ENCODE assay signal across 24 cellular contexts in genomic region chr9:34335376-34335775, GRCh38. TPM values are rescaled to one million over a fixed set of nuclear protein-coding genes. Genes with fewer than 3 reads are reported as not detected.
DNase-seq lines count a peak whose midpoint lies in the region; ATAC-seq and TF ChIP-seq lines count a peak whose summit lies in the region.
"Had no signal": no experiment of that assay in that cellular context is flagged by ENCODE, and none has a peak within 500 bp of the region (broad histone marks: within the 10 kb centered on the region; RNA-seq: fewer than 3 reads in every experiment).

No MANE protein-coding gene starts in this region.

- no peak for TF ChIP-seq POLR2A in stomach (IDR thresholded peaks at IDR 0.05)

- H3K27ac ChIP-seq in HUES48 (ENCODE audit: low read depth, low read length), result peak overlapping the region; percentile 94
- H3K27ac ChIP-seq in cingulate gyrus (ENCODE audit: low read depth, low read length), result peak overlapping the region; percentile 94
- H3K27ac ChIP-seq in stomach, result peak overlapping the region in 3 of 5 donors; percentile 5 to 57 (median 11)

- H3K9ac ChIP-seq in HUES48 (ENCODE audit: low read depth, low read length), result no peak overlapping the region
- H3K9ac ChIP-seq: BLaER1 had no signal

- no peak overlapping the region for H3K4me3 ChIP-seq in HUES48 (ENCODE audit: low read depth, low read length)
- H3K4me3 ChIP-seq in stomach, result no peak overlapping the region
- H3K4me3 ChIP-seq: BLaER1, GM12878, MG63 had no signal

- H3K27me3 ChIP-seq in HUES48 (ENCODE audit: control insufficient read depth, insufficient read depth, low read length), result no peaks in the 10 kb centered on the region
- no peaks in the 10 kb centered on the region for H3K27me3 ChIP-seq in stomach
- H3K27me3 ChIP-seq: BLaER1, MG63 had no signal

- peaks cover 17% of the 10 kb centered on the region for H3K36me3 ChIP-seq in HUES48 (ENCODE audit: control insufficient read depth, insufficient read depth, low read length)
- H3K36me3 ChIP-seq in stomach, result peaks cover 0 to 33% (median 24%) of the 10 kb centered on the region in 4 donors
- H3K36me3 ChIP-seq: MG63 had no signal

- H3K9me3 ChIP-seq in HUES48 (ENCODE audit: control insufficient read depth, insufficient read depth, low read length) (no peaks in the 10 kb centered on the region), stomach (no peaks in the 10 kb centered on the region)
- H3K9me3 ChIP-seq: BLaER1, MG63 had no signal

- WGBS in stomach, 5 donors, result 70 to 85% (median 79%) methylated on average over 4 of the region's 4 CpGs

- peaks cover 22% of the 10 kb centered on the region for H3K4me1 ChIP-seq in HUES48 (ENCODE audit: control insufficient read depth, insufficient read depth, low read length)
- H3K4me1 ChIP-seq in stomach, result peaks cover 2 to 52% (median 25%) of the 10 kb centered on the region in 4 donors

- TF ChIP-seq EP300 in stomach (IDR thresholded peaks at IDR 0.05), result no peak

- TF ChIP-seq CTCF in stomach (IDR thresholded peaks at IDR 0.05), result no peak
- TF ChIP-seq CTCF in GM13976 (IDR thresholded peaks at IDR 0.05; ENCODE audit: borderline replicate concordance, control extremely low read depth, extremely low read depth, insufficient read depth, missing control alignments), result no peak

- in situ Hi-C loops in GM13976 (cut with MboI; ENCODE audit: low sequenced_read_pairs, unreplicated experiment), result no loop called here

- DNase-seq in middle frontal gyrus (ENCODE audit: extremely low spot score, low spot score), result peak; percentile 56
- DNase-seq in stomach, result no peak
- no peak for DNase-seq in stimulated activated CD4-positive, alpha-beta T cell treated with anti-CD3 and anti-CD28 coated beads, Interleukin-2, amount 100 ng/mL, for 24 hours
- DNase-seq in GM13976 (ENCODE audit: low spot score), result no peak
- DNase-seq: CD8-positive, alpha-beta memory T cell; DMS53; EL; H7; Kasumi-1; MG63; NCI-H1048; NCI-H1436; NCI-H2029 treated with DMSO at 0.1 percent for 48 hours; NCI-H2171; NCI-H526; PC-3; RPMI8226; SHP77 treated with DMSO at 0.1 percent for 48 hours had no signal

- ATAC-seq in GM18867 (IDR thresholded peaks at IDR 0.05; ENCODE audit: unreplicated experiment), result no peak
- ATAC-seq in HG02970 (IDR thresholded peaks at IDR 0.05; ENCODE audit: low FRiP score, unreplicated experiment), result no peak
- ATAC-seq: GM12878, PC-3 had no signal

- intact Hi-C loops in stomach (cut with DNase I; ENCODE audit: low total_unique reads), result loop anchor here (5.0 kb wide), 1 partner anchor 37 kb away; no protein-coding TSS in a partner anchor

RNA-seq across cellular contexts. Expression of gene NUDT2, which starts 6.0 kb away (rescaled TPM):
- total RNA-seq in stomach, result 10 to 100 TPM in 3 of 5 donors, 1 to 10 TPM in 1, under 1 TPM in 1; 0.87 to 46.9 (median 17.0) TPM
- polyA plus RNA-seq in stomach, result 10 to 100 TPM; 22.2 to 73.2 (median 34.5) TPM

RNA-seq across cellular contexts. Expression of gene KIF24, which starts 6.3 kb away (rescaled TPM):
- 1 to 10 TPM in 4 of 5 donors, under 1 TPM in 1; 0.29 to 5.8 (median 3.2) TPM for total RNA-seq in stomach
- under 1 TPM; 0.37 to 0.90 (median 0.46) TPM for polyA plus RNA-seq in stomach
- polyA plus RNA-seq: CD8-positive, alpha-beta memory T cell had no signal

RNA-seq across cellular contexts. Expression of gene MYORG, which starts 41.3 kb away (rescaled TPM):
- 10 to 100 TPM in 4 of 5 donors, 1 to 10 TPM in 1; 9.5 to 31.3 (median 19.6) TPM for total RNA-seq in stomach
- 1 to 10 TPM in 2 of 3 donors, under 1 TPM in 1; 0.76 to 9.0 (median 3.9) TPM for polyA plus RNA-seq in stomach

Comparison
In these comparisons a context has a peak if more than half of its experiments do, and no peak if none do; other contexts are left out.
1. H3K27ac ChIP-seq: peak in every context shown above with its lines; median percentile 94 in HUES48; 94 in cingulate gyrus; 11 in stomach.